In genomic region chr5:61301820-61302563, GRCh38 we compare ENCODE assay signal across 8 cellular contexts. TPM values are rescaled to one million over a fixed set of nuclear protein-coding genes. Genes with fewer than 3 reads are reported as not detected.
A peak's percentile ranks its signal among the peaks of the same experiment; 100 is the strongest.
DNase-seq lines count a peak whose midpoint lies in the region; ATAC-seq and TF ChIP-seq lines count a peak whose summit lies in the region.

No MANE protein-coding gene starts in this region.

- H3K36me3 Mint-ChIP-seq in WTC11 (no peaks in the 10 kb centered on the region), immature natural killer cell (no peaks in the 10 kb centered on the region)

- CTCF ChIA-PET in WTC11 (lab: Charles Lee) = no interaction called here

- no peaks in the 10 kb centered on the region for H3K9me3 ChIP-seq in psoas muscle

- H3K4me1 ChIP-seq in psoas muscle = peaks cover 24% of the 10 kb centered on the region

- no peak overlapping the region for H3K4me3 ChIP-seq in psoas muscle

- 35 to 40% (median 38%) methylated on average over 11 of the region's 11 CpGs for WGBS in psoas muscle, 3 donors

- intact Hi-C loops in Right ventricle myocardium superior (cut with DNase I) (no loop called here), psoas muscle (cut with DNase I) (no loop called here)

- ATAC-seq in WTC11 (peak; percentile 40; the same call in 1 of the 2 replicates), Right ventricle myocardium superior (ENCODE audit: poor library complexity) (peak; percentile 92), psoas muscle (peak; percentile 98 to 99 (median 98)), GM18511 (IDR thresholded peaks at IDR 0.05; ENCODE audit: unreplicated experiment) (no peak)

- H3K27ac Mint-ChIP-seq in WTC11 = no peak overlapping the region
- no peak overlapping the region for H3K27ac Mint-ChIP-seq in immature natural killer cell

- POLR2A ChIA-PET in WTC11 (lab: Charles Lee) = interaction anchor here (0.6 kb wide), 1 partner anchor 603 kb away, joined by 5 read pairs; no protein-coding TSS in a partner anchor

- no peaks in the 10 kb centered on the region for H3K9me3 Mint-ChIP-seq in WTC11
- no peaks in the 10 kb centered on the region for H3K9me3 Mint-ChIP-seq in immature natural killer cell

- no peak for TF ChIP-seq CTCF in WTC11 (IDR thresholded peaks at IDR 0.05)
- TF ChIP-seq CTCF in psoas muscle (IDR thresholded peaks at IDR 0.05) = no peak

- peaks cover 0 to 10% (median 5%) of the 10 kb centered on the region in 3 donors for H3K27me3 ChIP-seq in psoas muscle (ENCODE audit: insufficient read depth in 3 of 3, low read length in 2 of 3)

- H3K27me3 Mint-ChIP-seq in WTC11 (ENCODE audit: low read depth) = peaks cover 5% of the 10 kb centered on the region; the same call in 1 of the 2 replicates
- peaks cover 3 to 5% (median 3%) of the 10 kb centered on the region in 3 donors for H3K27me3 Mint-ChIP-seq in immature natural killer cell (ENCODE audit: low read depth in 3 of 3)

- DNase-seq in GM04504 (ENCODE audit: low read depth) = peak; percentile 97
- no peak for DNase-seq in WTC11 (ENCODE audit: low spot score)
- peak; percentile 66 for DNase-seq in Right ventricle myocardium superior
- peak; percentile 70 to 83 for DNase-seq in psoas muscle
- DNase-seq in UCSD-AML1 (lab: John Stamatoyannopoulos, UW; ENCODE audit: unreplicated experiment) = no peak
- no peak for DNase-seq in activated gamma-delta T cell treated with Interleukin-2 at 50 U/mL for 16 hours
- DNase-seq in immature natural killer cell = no peak

- peaks cover 0 to 2% of the 10 kb centered on the region in 2 donors for H3K36me3 ChIP-seq in psoas muscle (ENCODE audit: insufficient read depth in 1 of 2, low read depth in 1 of 2)

- H3K4me3 Mint-ChIP-seq in WTC11 (no peak overlapping the region), immature natural killer cell (no peak overlapping the region)

- H3K4me1 Mint-ChIP-seq in WTC11 (peaks cover 34% of the 10 kb centered on the region), immature natural killer cell (peaks cover 0 to 5% of the 10 kb centered on the region in 2 donors)

- H3K27ac ChIP-seq in psoas muscle = peak overlapping the region; percentile 20

TF ChIP-seq in WTC11, 78 proteins besides CTCF, POLR2A, EP300 and RAD21:
- TF ChIP-seq GABPB1 (CRISPR knock-in tag; IDR thresholded peaks at IDR 0.05) = peak; percentile 75
- TF ChIP-seq ZNF416 (CRISPR knock-in tag; IDR thresholded peaks at IDR 0.05) = no peak
- no peak for TF ChIP-seq SOX15 (CRISPR knock-in tag; IDR thresholded peaks at IDR 0.05)

RNA-seq across cellular contexts. Expression of gene ZSWIM6, which starts 30.1 kb away (rescaled TPM):
- total RNA-seq in WTC11 (2021) (12.5 to 14.0 TPM (median 12.7 TPM) in 3 replicates), Right ventricle myocardium superior (6.6 TPM), psoas muscle (1 to 10 TPM; 2.4 to 6.3 (median 4.2) TPM)
- polyA plus RNA-seq in psoas muscle (1 to 10 TPM; 1.4 to 5.8 (median 2.0) TPM), immature natural killer cell (under 1 TPM; 0.40 to 0.76 (median 0.43) TPM)

Comparison
In these comparisons a context has a peak if more than half of its experiments do, and no peak if none do; other contexts are left out.
1. DNase-seq: peak in GM04504 (single experiment), Right ventricle myocardium superior (single experiment) and psoas muscle (2 of 2); none in WTC11 (single experiment), UCSD-AML1 (single experiment), activated gamma-delta T cell treated with Interleukin-2 at 50 U/mL for 16 hours (single experiment) and immature natural killer cell (0 of 3).